Comparison of ENCODE assay signal across 24 cellular contexts in genomic region chr7:131255242-131255641, GRCh38.
"Had no signal": no experiment of that assay in that cellular context is flagged by ENCODE, and none has a peak within 500 bp of the region (broad histone marks: within the 10 kb centered on the region; RNA-seq: fewer than 3 reads in every experiment).

No MANE protein-coding gene starts in this region.

- H2AFZ ChIP-seq: hepatocyte, neural progenitor cell had no signal

- H3K27ac ChIP-seq: cardiac muscle cell, esophagus muscularis mucosa, hepatocyte, left ventricle myocardium inferior, neural progenitor cell, transverse colon, WERI-Rb-1 had no signal

- H3K4me2 ChIP-seq: hepatocyte, neural progenitor cell had no signal

- H3K4me1 Mint-ChIP-seq: activated CD4-positive, alpha-beta T cell treated with anti-CD3 and anti-CD28 coated beads for 36 hours; mesothelial cell of epicardium; stimulated activated naive B cell treated with anti-CD40 and anti-IgM and Interleukin-4, amounts not matched to agents 10 μg/mL and 1 μg/mL and 100 μg/mL, for 72 hours had no signal

- H3K79me2 ChIP-seq: hepatocyte had no signal

- H3K4me3 Mint-ChIP-seq: activated CD4-positive, alpha-beta T cell treated with anti-CD3 and anti-CD28 coated beads for 36 hours; activated naive CD4-positive, alpha-beta T cell treated with anti-CD3 and anti-CD28 coated beads for 36 hours; mesothelial cell of epicardium; naive thymus-derived CD8-positive, alpha-beta T cell; neural progenitor cell; stimulated activated naive B cell treated with anti-CD40 and anti-IgM and Interleukin-4, amounts not matched to agents 10 μg/mL and 1 μg/mL and 100 μg/mL, for 72 hours; T-helper 2 cell treated with Interferon-gamma antibody and Interleukin-4, amounts not matched to agents 5 μg/mL and 100 μg/mL, for 36 hours had no signal

- H3K9ac ChIP-seq: neural progenitor cell had no signal

- H3K27ac Mint-ChIP-seq: activated CD4-positive, alpha-beta T cell treated with anti-CD3 and anti-CD28 coated beads for 36 hours; activated naive CD4-positive, alpha-beta T cell treated with anti-CD3 and anti-CD28 coated beads for 36 hours; mesothelial cell of epicardium; naive thymus-derived CD8-positive, alpha-beta T cell; neural progenitor cell; stimulated activated naive B cell treated with anti-CD40 and anti-IgM and Interleukin-4, amounts not matched to agents 10 μg/mL and 1 μg/mL and 100 μg/mL, for 72 hours; T-helper 2 cell treated with Interferon-gamma antibody and Interleukin-4, amounts not matched to agents 5 μg/mL and 100 μg/mL, for 36 hours had no signal

- DNase-seq: activated CD4-positive, alpha-beta T cell treated with anti-CD3 and anti-CD28 coated beads for 36 hours; activated CD4-positive, alpha-beta T cell treated with anti-CD3 and anti-CD28 coated beads, Interleukin-2, amount 50 U/mL, for 48 hours; activated naive CD4-positive, alpha-beta T cell treated with anti-CD3 and anti-CD28 coated beads for 36 hours; activated T-cell treated with anti-CD3 and anti-CD28 coated beads, Interleukin-2, amount 50 U/mL, for 48 hours; effector memory CD4-positive, alpha-beta T cell; glutamatergic neuron; left ventricle myocardium inferior; naive thymus-derived CD8-positive, alpha-beta T cell; posterior cingulate gyrus; small intestine; stimulated activated CD4-positive, alpha-beta T cell treated with anti-CD3 and anti-CD28 coated beads, Interleukin-15, amount 100 ng/mL, for 24 hours; stimulated activated naive B cell treated with anti-CD40 and anti-IgM and Interleukin-4, amounts not matched to agents 10 μg/mL and 1 μg/mL and 100 μg/mL, for 72 hours; transverse colon; WERI-Rb-1 had no signal

- H3K4me1 ChIP-seq: esophagus muscularis mucosa, left ventricle myocardium inferior, transverse colon had no signal

- H3K36me3 ChIP-seq: cardiac muscle cell, esophagus muscularis mucosa, left ventricle myocardium inferior, neural progenitor cell, transverse colon, WERI-Rb-1 had no signal

- ATAC-seq: activated CD4-positive, alpha-beta T cell treated with anti-CD3 and anti-CD28 coated beads for 36 hours; naive thymus-derived CD8-positive, alpha-beta T cell; sciatic nerve; stimulated activated naive B cell treated with anti-CD40 and anti-IgM and Interleukin-4, amounts not matched to agents 10 μg/mL and 1 μg/mL and 100 μg/mL, for 72 hours had no signal

- FAIRE-seq: frontal cortex, small intestine, TTC549, urothelium cell line had no signal

- H3K27me3 ChIP-seq: cardiac muscle cell, esophagus muscularis mucosa, hepatocyte, neural progenitor cell had no signal

- H3K4me3 ChIP-seq: cardiac muscle cell, esophagus muscularis mucosa, hepatocyte, left ventricle myocardium inferior, neural progenitor cell, transverse colon had no signal
